ENCODE assay signal across 8 cellular contexts in genomic region chr21:46285761-46286667, GRCh38. TPM values are rescaled to one million over a fixed set of nuclear protein-coding genes. Genes with fewer than 3 reads are reported as not detected.
DNase-seq lines count a peak whose midpoint lies in the region; ATAC-seq lines count a peak whose summit lies in the region.

YBEY (plus strand) TSS chr21:46286342; CDS start chr21:46286914, 572 bp downstream.

- peak; percentile 81 for ATAC-seq in GM19043 (IDR thresholded peaks at IDR 0.05; ENCODE audit: low read depth, unreplicated experiment)
- ATAC-seq in HG03354 (IDR thresholded peaks at IDR 0.05; ENCODE audit: poor library complexity, severe bottlenecking, unreplicated experiment), result peak; percentile 84

- DNase-seq in Ammon's horn (ENCODE audit: low spot score) (peak; percentile 90), NCI-H446 treated with DMSO at 0.1 percent for 48 hours (lab: John Stamatoyannopoulos, UW) (peak; percentile 78), cerebellum (ENCODE audit: low spot score) (peak; percentile 94), kidney glomerular epithelial cell (lab: John Stamatoyannopoulos, UW) (peak; percentile 73)
- DNase-seq in activated CD4-positive, alpha-beta T cell treated with anti-CD3 and anti-CD28 coated beads for 24 hours (ENCODE audit: low read depth in 2 of 2), result peak; percentile 71 to 81
- peak; percentile 77 to 83 for DNase-seq in stimulated activated CD4-positive, alpha-beta T cell treated with anti-CD3 and anti-CD28 coated beads, Interleukin-15, amount 100 ng/mL, for 48 hours (ENCODE audit: low read depth in 2 of 2)

RNA-seq across cellular contexts. Expression of gene YBEY, which starts in this region (rescaled TPM):
- total RNA-seq in cerebellum, result 13.4 TPM

Comparison
In these comparisons a context has a peak if more than half of its experiments do, and no peak if none do; other contexts are left out.
1. Peak in every context shown above with its lines: DNase-seq and ATAC-seq.